ENCODE assay signal across 23 cellular contexts in the genomic region with DNA sequence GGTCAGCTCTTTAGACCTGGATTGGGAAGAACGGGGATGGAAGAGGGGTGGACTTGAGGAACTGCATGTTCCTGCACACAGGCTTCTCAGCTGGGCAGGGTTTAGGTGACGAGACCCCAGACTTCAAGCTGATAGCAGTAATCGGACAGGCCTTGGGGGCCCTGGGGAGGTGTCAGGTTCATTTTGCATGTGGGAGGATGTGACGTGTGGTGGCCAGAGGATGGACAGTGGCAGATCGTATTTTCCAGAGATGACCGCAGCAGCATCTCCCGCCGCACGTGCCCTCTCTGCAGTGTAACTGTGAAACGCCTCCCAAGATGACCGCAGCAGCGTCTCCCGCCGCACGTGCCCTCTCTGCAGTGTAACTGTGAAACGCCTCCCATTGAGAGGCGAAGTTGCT. TPM values are rescaled to one million over a fixed set of nuclear protein-coding genes. Genes with fewer than 3 reads are reported as not detected.
DNase-seq lines count a peak whose midpoint lies in the region; ATAC-seq and TF ChIP-seq lines count a peak whose summit lies in the region.
"Had no signal": no experiment of that assay in that cellular context is flagged by ENCODE, and none has a peak within 500 bp of the region (broad histone marks: within the 10 kb centered on the region; RNA-seq: fewer than 3 reads in every experiment).

No MANE protein-coding gene starts in this region.

- WGBS in endodermal cell (ENCODE audit: insufficient coverage in 1 of 2, insufficient read length in 1 of 2), 2 experiments: 90 to 95% methylated on average over 14 to 17 of the region's 17 CpGs
- WGBS in psoas muscle, 3 donors: 87 to 92% (median 88%) methylated on average over 17 of the region's 17 CpGs

- intact Hi-C loops in activated naive CD4-positive, alpha-beta T cell treated with anti-CD3 and anti-CD28 coated beads for 36 hours (cut with micrococcal nuclease): no loop called here
- intact Hi-C loops in psoas muscle (cut with DNase I): no loop called here

- no peak overlapping the region for H3K4me3 Mint-ChIP-seq in activated naive CD4-positive, alpha-beta T cell treated with anti-CD3 and anti-CD28 coated beads for 36 hours
- peak overlapping the region; percentile 11 for H3K4me3 Mint-ChIP-seq in endodermal cell
- H3K4me3 Mint-ChIP-seq in progenitor cell of endocrine pancreas (ENCODE audit: low read depth): no peak overlapping the region
- H3K4me3 Mint-ChIP-seq: activated naive CD8-positive, alpha-beta T cell; central memory CD8-positive, alpha-beta T cell; memory B cell had no signal

- CTCF ChIA-PET in activated naive CD4-positive, alpha-beta T cell treated with anti-CD3 and anti-CD28 coated beads for 36 hours (lab: Charles Lee): no interaction called here

- no peaks in the 10 kb centered on the region for H3K9me3 Mint-ChIP-seq in activated naive CD4-positive, alpha-beta T cell treated with anti-CD3 and anti-CD28 coated beads for 36 hours
- H3K9me3 Mint-ChIP-seq in endodermal cell (peaks cover 20% of the 10 kb centered on the region), progenitor cell of endocrine pancreas (ENCODE audit: low read depth) (peaks cover 6% of the 10 kb centered on the region)
- H3K9me3 Mint-ChIP-seq: activated T-cell treated with anti-CD3 and anti-CD28 coated beads, Interleukin-2, amount 50 U/mL, for 72 hours; central memory CD8-positive, alpha-beta T cell; memory B cell had no signal

- H3K27me3 ChIP-seq in NT2/D1 (ENCODE audit: insufficient read depth, insufficient read length): no peaks in the 10 kb centered on the region
- no peaks in the 10 kb centered on the region for H3K27me3 ChIP-seq in endodermal cell (ENCODE audit: control insufficient read depth, insufficient read depth, low read length, poor library complexity, severe bottlenecking)
- no peaks in the 10 kb centered on the region for H3K27me3 ChIP-seq in psoas muscle (ENCODE audit: insufficient read depth in 3 of 3, low read length in 2 of 3)
- H3K27me3 ChIP-seq: dorsolateral prefrontal cortex, ovary, right atrium auricular region had no signal

- H3K27ac Mint-ChIP-seq in activated naive CD4-positive, alpha-beta T cell treated with anti-CD3 and anti-CD28 coated beads for 36 hours: peak overlapping the region; percentile 48
- H3K27ac Mint-ChIP-seq in endodermal cell: no peak overlapping the region
- H3K27ac Mint-ChIP-seq in progenitor cell of endocrine pancreas: peak overlapping the region; percentile 70
- H3K27ac Mint-ChIP-seq: activated naive CD8-positive, alpha-beta T cell; activated T-cell treated with anti-CD3 and anti-CD28 coated beads, Interleukin-2, amount 50 U/mL, for 72 hours; memory B cell had no signal

- ATAC-seq in HG03460 (IDR thresholded peaks at IDR 0.05; ENCODE audit: unreplicated experiment) (no peak), psoas muscle (no peak)
- ATAC-seq: activated T-cell treated with anti-CD3 and anti-CD28 coated beads, Interleukin-2, amount 50 U/mL, for 72 hours; SK-N-SH treated with all-trans-retinoic acid at 6 μM for 48 hours had no signal

- H3K4me3 ChIP-seq in NT2/D1 (ENCODE audit: insufficient read length, low read depth) (no peak overlapping the region), endodermal cell (ENCODE audit: low read length) (no peak overlapping the region), psoas muscle (no peak overlapping the region)
- H3K4me3 ChIP-seq: dorsolateral prefrontal cortex, ovary, right atrium auricular region, thoracic aorta had no signal

- no peak overlapping the region for H3K27ac ChIP-seq in endodermal cell (ENCODE audit: low read depth, low read length)
- no peak overlapping the region for H3K27ac ChIP-seq in psoas muscle
- H3K27ac ChIP-seq: dorsolateral prefrontal cortex, ovary, right atrium auricular region, thoracic aorta had no signal

- TF ChIP-seq CTCF in endodermal cell (conservative IDR thresholded peaks at IDR 0.05): no peak
- TF ChIP-seq CTCF in progenitor cell of endocrine pancreas (IDR thresholded peaks at IDR 0.05; ENCODE audit: unreplicated experiment): no peak
- no peak for TF ChIP-seq CTCF in psoas muscle (IDR thresholded peaks at IDR 0.05)

- H3K9ac ChIP-seq in NT2/D1 (ENCODE audit: insufficient read length, low read depth): peak overlapping the region; percentile 3
- H3K9ac ChIP-seq in endodermal cell (ENCODE audit: extremely low read depth, low read length, poor library complexity, severe bottlenecking): no peak overlapping the region

- H3K4me1 ChIP-seq in NT2/D1 (ENCODE audit: insufficient read depth, insufficient read length) (no peaks in the 10 kb centered on the region), endodermal cell (ENCODE audit: control insufficient read depth, insufficient read depth, low read length) (peaks cover 25% of the 10 kb centered on the region), psoas muscle (peaks cover 18% of the 10 kb centered on the region)

- H3K36me3 Mint-ChIP-seq in activated naive CD4-positive, alpha-beta T cell treated with anti-CD3 and anti-CD28 coated beads for 36 hours (ENCODE audit: low read depth): peaks cover 2% of the 10 kb centered on the region
- peaks cover 23% of the 10 kb centered on the region for H3K36me3 Mint-ChIP-seq in endodermal cell (ENCODE audit: low read depth)
- peaks cover 19% of the 10 kb centered on the region for H3K36me3 Mint-ChIP-seq in progenitor cell of endocrine pancreas (ENCODE audit: insufficient read depth)

- peaks cover 7% of the 10 kb centered on the region; the same call in 1 of the 2 replicates for H3K9me3 ChIP-seq in NT2/D1 (ENCODE audit: insufficient read depth, low read length)
- peaks cover 21% of the 10 kb centered on the region for H3K9me3 ChIP-seq in endodermal cell (ENCODE audit: control insufficient read depth, low read length)
- no peaks in the 10 kb centered on the region for H3K9me3 ChIP-seq in psoas muscle
- H3K9me3 ChIP-seq: ovary, right atrium auricular region, thoracic aorta had no signal

- H3K4me1 Mint-ChIP-seq in activated naive CD4-positive, alpha-beta T cell treated with anti-CD3 and anti-CD28 coated beads for 36 hours (ENCODE audit: low read depth): peaks cover 70% of the 10 kb centered on the region
- H3K4me1 Mint-ChIP-seq in endodermal cell (peaks cover 49% of the 10 kb centered on the region), progenitor cell of endocrine pancreas (ENCODE audit: low read depth) (peaks cover 35% of the 10 kb centered on the region)

- H3K36me3 ChIP-seq in NT2/D1 (ENCODE audit: insufficient read depth, insufficient read length, low read length) (peaks cover 11% of the 10 kb centered on the region), endodermal cell (ENCODE audit: control insufficient read depth, insufficient read depth, low read length) (peaks cover 7% of the 10 kb centered on the region), psoas muscle (ENCODE audit: insufficient read depth in 1 of 2, low read depth in 1 of 2) (no peaks in the 10 kb centered on the region)
- H3K36me3 ChIP-seq: ovary, right atrium auricular region, thoracic aorta had no signal

- DNase-seq in activated naive CD4-positive, alpha-beta T cell treated with anti-CD3 and anti-CD28 coated beads for 36 hours: no peak
- DNase-seq in activated naive CD4-positive, alpha-beta T cell treated with Interleukin-2 at 50 U/mL for 16 hours: no peak
- DNase-seq in NT2/D1 (ENCODE audit: low read depth, low spot score) (no peak), endodermal cell (peak; percentile 38), progenitor cell of endocrine pancreas (ENCODE audit: low spot score, unreplicated experiment) (no peak), psoas muscle (no peak), NCI-H1436 (lab: John Stamatoyannopoulos, UW) (no peak)
- DNase-seq: activated T-cell treated with anti-CD3 and anti-CD28 coated beads, Interleukin-2, amount 50 U/mL, for 72 hours; C1 segment of cervical spinal cord; Kasumi-1; NCI-H1694 treated with DMSO at 0.1 percent for 48 hours; ovary; stimulated activated CD4-positive, alpha-beta T cell treated with anti-CD3 and anti-CD28 coated beads, Interleukin-4, amount 100 ng/mL, for 4 hours; stimulated activated naive CD4-positive, alpha-beta T cell; T-helper 9 cell had no signal

- H3K27me3 Mint-ChIP-seq in activated naive CD4-positive, alpha-beta T cell treated with anti-CD3 and anti-CD28 coated beads for 36 hours (ENCODE audit: low read depth): no peaks in the 10 kb centered on the region
- H3K27me3 Mint-ChIP-seq in endodermal cell (ENCODE audit: insufficient read depth) (no peaks in the 10 kb centered on the region), progenitor cell of endocrine pancreas (no peaks in the 10 kb centered on the region)
- H3K27me3 Mint-ChIP-seq: activated naive CD8-positive, alpha-beta T cell; central memory CD8-positive, alpha-beta T cell; memory B cell had no signal

RNA-seq across cellular contexts. Expression of gene RPTOR, which starts 55.9 kb away (rescaled TPM):
- 10 to 100 TPM; 32.4 to 35.4 TPM for total RNA-seq in activated naive CD4-positive, alpha-beta T cell treated with anti-CD3 and anti-CD28 coated beads for 36 hours
- total RNA-seq in endodermal cell (10 to 100 TPM; 45.1 to 53.4 TPM), progenitor cell of endocrine pancreas (39.9 and 40.0 TPM in 2 replicates), psoas muscle (10 to 100 TPM; 32.5 to 82.2 (median 38.1) TPM)
- polyA plus RNA-seq in endodermal cell (2013, experiment 1 of 2): 17.1 TPM
- polyA plus RNA-seq in endodermal cell (2013, experiment 2 of 2): 17.6 TPM
- polyA plus RNA-seq in psoas muscle: 10 to 100 TPM; 13.6 to 26.9 (median 17.1) TPM
